In genomic region chr11:128548655-128549255, GRCh38 we compare ENCODE assay signal across 8 cellular contexts. TPM values are rescaled to one million over a fixed set of nuclear protein-coding genes. Genes with fewer than 3 reads are reported as not detected.
DNase-seq lines count a peak whose midpoint lies in the region; ATAC-seq, FAIRE-seq and TF ChIP-seq lines count a peak whose summit lies in the region.

No MANE protein-coding gene starts in this region.

- H3K4me2 ChIP-seq in HepG2 (ENCODE audit: low read depth, low read length) = peak overlapping the region; percentile 3; the same call in 1 of the 2 replicates

- no peak for TF ChIP-seq RAD21 in HepG2 (CRISPR knock-in tag; IDR thresholded peaks at IDR 0.05)

- no peak for TF ChIP-seq POLR2A in HepG2 (IDR thresholded peaks at IDR 0.05; ENCODE audit: insufficient read depth in 1 of 2, low read depth in 2 of 2, low read length in 2 of 2)

- H3K9ac ChIP-seq in ES-I3 (ENCODE audit: low read depth, low read length) = peak overlapping the region; percentile 32; the same call in 1 of the 2 replicates
- no peak overlapping the region for H3K9ac ChIP-seq in HepG2 (ENCODE audit: insufficient read depth, low read depth, low read length)

- no peaks in the 10 kb centered on the region; the same call in 1 of the 2 replicates for H3K36me3 ChIP-seq in ES-I3 (ENCODE audit: insufficient read depth, low read length)
- H3K36me3 ChIP-seq in HepG2 (replicated peaks in 1 of 2; ENCODE audit: control insufficient read depth in 1 of 2, insufficient read depth in 2 of 2, low read length in 2 of 2) = no peaks in the 10 kb centered on the region
- no peaks in the 10 kb centered on the region for H3K36me3 ChIP-seq in A673 (ENCODE audit: insufficient read depth, low read length, poor library complexity, severe bottlenecking)

- peaks cover 2 to 13% of the 10 kb centered on the region in 2 experiments; a peak in 2 of 5 replicates for H3K27me3 ChIP-seq in HepG2 (ENCODE audit: control insufficient read depth in 1 of 2, insufficient read depth in 2 of 2, low read length in 2 of 2)
- peaks cover 82% of the 10 kb centered on the region for H3K27me3 ChIP-seq in A673 (replicated peaks; ENCODE audit: insufficient read depth, low read depth, low read length, poor library complexity)

- intact Hi-C loops in HepG2 (cut with micrococcal nuclease; ENCODE audit: unreplicated experiment) (no loop called here), A673 (cut with micrococcal nuclease; ENCODE audit: unreplicated experiment) (no loop called here)

- no peaks in the 10 kb centered on the region for H4K20me1 ChIP-seq in HepG2 (ENCODE audit: insufficient read depth, low read length)

- in situ Hi-C loops in HepG2 (cut with HindIII; ENCODE audit: extremely low pct_ligation_motif_present, low pct_unique_long_range_greater_than_20kb) = no loop called here

- DNase-seq in coronary artery (ENCODE audit: low spot score) (no peak), HepG2 (ENCODE audit: low spot score) (no peak), A673 (ENCODE audit: low spot score) (no peak), midbrain (lab: John Stamatoyannopoulos, UW) (no peak)
- peak; percentile 32 to 39 for DNase-seq in stimulated activated naive CD8-positive, alpha-beta T cell treated with anti-CD3 and anti-CD28 coated beads, Interleukin-15, amount 100 ng/mL, for 72 hours

- POLR2A ChIA-PET in HepG2 (lab: Yijun Ruan, JAX) (no interaction called here), A673 (lab: Charles Lee; ENCODE audit: low non-redundant PET) (no interaction called here)

- H3K4me1 Mint-ChIP-seq in stimulated activated naive CD8-positive, alpha-beta T cell treated with anti-CD3 and anti-CD28 coated beads, Interleukin-15, amount 100 ng/mL, for 72 hours = peaks cover 96% of the 10 kb centered on the region

- no peak for TF ChIP-seq CTCF in coronary artery (IDR thresholded peaks at IDR 0.05)
- no peak for TF ChIP-seq CTCF in HepG2 (CRISPR knock-in tag; IDR thresholded peaks at IDR 0.05)
- no peak for TF ChIP-seq CTCF in A673 (conservative IDR thresholded peaks at IDR 0.05; ENCODE audit: low read depth, low read length)

- no peaks in the 10 kb centered on the region for H3K27me3 Mint-ChIP-seq in stimulated activated naive CD8-positive, alpha-beta T cell treated with anti-CD3 and anti-CD28 coated beads, Interleukin-15, amount 100 ng/mL, for 72 hours

- H3K4me3 Mint-ChIP-seq in stimulated activated naive CD8-positive, alpha-beta T cell treated with anti-CD3 and anti-CD28 coated beads, Interleukin-15, amount 100 ng/mL, for 72 hours = peak overlapping the region; percentile 81 to 89

- H3K4me3 ChIP-seq in coronary artery (peak overlapping the region; percentile 72), HepG2 (replicated peaks in 1 of 3; ENCODE audit: insufficient read depth in 1 of 3, low read depth in 2 of 3, low read length in 3 of 3) (no peak overlapping the region), A673 (ENCODE audit: low read depth, low read length, poor library complexity, severe bottlenecking) (no peak overlapping the region)

- no peaks in the 10 kb centered on the region for H3K79me2 ChIP-seq in HepG2 (ENCODE audit: insufficient read depth, low read length)

- no peaks in the 10 kb centered on the region for H3K9me3 Mint-ChIP-seq in stimulated activated naive CD8-positive, alpha-beta T cell treated with anti-CD3 and anti-CD28 coated beads, Interleukin-15, amount 100 ng/mL, for 72 hours

- H3K27ac ChIP-seq in coronary artery (peak overlapping the region; percentile 58 to 81), HepG2 (ENCODE audit: extremely low read length, insufficient read depth, low read length) (no peak overlapping the region), A673 (ENCODE audit: low read depth, low read length, poor library complexity, severe bottlenecking) (no peak overlapping the region)

- 13% methylated on average over 32 of the region's 32 CpGs for WGBS in HepG2 (ENCODE audit: low lambda C conversion rate)

- H3K4me1 ChIP-seq in ES-I3 (ENCODE audit: insufficient read depth, low read length) (peaks cover 14% of the 10 kb centered on the region), HepG2 (ENCODE audit: insufficient read depth, low read length) (no peaks in the 10 kb centered on the region), A673 (ENCODE audit: insufficient read depth, low read length, poor library complexity, severe bottlenecking) (no peaks in the 10 kb centered on the region)

- peak overlapping the region; percentile 90 to 93 for H3K27ac Mint-ChIP-seq in stimulated activated naive CD8-positive, alpha-beta T cell treated with anti-CD3 and anti-CD28 coated beads, Interleukin-15, amount 100 ng/mL, for 72 hours

- no TSS peak for BruUV-seq in HepG2 (replicated peaks; lab: Mats Ljungman, UMichigan)
- no TSS peak for BruUV-seq in A673 (replicated peaks; lab: Mats Ljungman, UMichigan)

- H2AFZ ChIP-seq in HepG2 (ENCODE audit: low read length) = no peak overlapping the region

- CTCF ChIA-PET in HepG2 (lab: Yijun Ruan, JAX; ENCODE audit: low intra/inter-chr PET ratio, low total read pairs) = no interaction called here
- CTCF ChIA-PET in A673 (lab: Charles Lee) = no interaction called here

- TF ChIP-seq EP300 in HepG2 (IDR thresholded peaks at IDR 0.05; ENCODE audit: low read depth in 2 of 2, low read length in 2 of 2) = no peak
- TF ChIP-seq EP300 in HepG2 (CRISPR knock-in tag; IDR thresholded peaks at IDR 0.05; ENCODE audit: borderline replicate concordance) = no peak

- peak; percentile 54; the same call in 2 of the 3 replicates for ATAC-seq in HepG2
- ATAC-seq in stimulated activated naive CD8-positive, alpha-beta T cell treated with anti-CD3 and anti-CD28 coated beads, Interleukin-15, amount 100 ng/mL, for 72 hours = peak; percentile 1
- ATAC-seq in HG03025 (IDR thresholded peaks at IDR 0.05; ENCODE audit: low FRiP score, unreplicated experiment) = no peak

- FAIRE-seq in HepG2 (lab: Jason Lieb, UNC) = no peak

- no peaks in the 10 kb centered on the region for H3K9me3 ChIP-seq in ES-I3 (ENCODE audit: control insufficient read depth, insufficient read depth, low read length)
- H3K9me3 ChIP-seq in HepG2 (ENCODE audit: low read length) = no peaks in the 10 kb centered on the region
- H3K9me3 ChIP-seq in A673 (ENCODE audit: low read depth, low read length, poor library complexity, severe bottlenecking) = no peaks in the 10 kb centered on the region

TF ChIP-seq in PFSK-1, 5 proteins besides CTCF, POLR2A, EP300 and RAD21 (continues in another document):
- TF ChIP-seq SIN3A (IDR thresholded peaks at IDR 0.05; ENCODE audit: borderline replicate concordance, insufficient read depth, low read length) (0 out of 2 replicates have a peak, but pooled peaks have one; percentile 87), TAF1 (IDR thresholded peaks at IDR 0.05; ENCODE audit: borderline replicate concordance, insufficient read depth, low read length) (no peak)

TF ChIP-seq in HepG2, 621 proteins besides CTCF, POLR2A, EP300 and RAD21:
- TF ChIP-seq UBTF (CRISPR knock-in tag; IDR thresholded peaks at IDR 0.05) (peak; percentile 69; the same call in 1 of the 2 replicates), ZNF251 (CRISPR knock-in tag; IDR thresholded peaks at IDR 0.05) (no peak)

RNA-seq across cellular contexts. Expression of gene ETS1, which starts 38.6 kb away (rescaled TPM):
- 268 TPM for polyA plus RNA-seq in PFSK-1 (2012; ENCODE audit: insufficient read length, low read depth)
- total RNA-seq in HepG2 (2016; rRNA removed; fragmentation: Illumina TruSeq; extraction: Trizol) (0.18 and 0.20 TPM in 2 replicates), A673 (2021) (3.7 and 4.1 TPM in 2 replicates)
- total RNA-seq in HepG2 (2016; cell fraction: cytosol; rRNA removed; fragmentation: Illumina TruSeq; extraction: Trizol; ENCODE audit: low read depth) = 0.09 and 0.10 TPM in 2 replicates
- total RNA-seq in HepG2 (2016; cell fraction: insoluble cytoplasmic fraction; rRNA removed; fragmentation: Illumina TruSeq; extraction: Trizol) = 0.25 and 0.26 TPM in 2 replicates
- 0.09 and 0.14 TPM in 2 replicates for total RNA-seq in HepG2 (2016; cell fraction: membrane; rRNA removed; fragmentation: Illumina TruSeq; extraction: Trizol)
- 0.12 and 0.13 TPM in 2 replicates for total RNA-seq in HepG2 (2016; cell fraction: nucleus; rRNA removed; fragmentation: Illumina TruSeq; extraction: Trizol)
- polyA plus RNA-seq in HepG2 (2011; rRNA removed) = 0.12 and 0.34 TPM in 2 replicates
- 0.21 TPM in 2 replicates for polyA plus RNA-seq in HepG2 (2011; cell fraction: cytosol; rRNA removed)
- 0.14 and 0.26 TPM in 2 replicates for polyA plus RNA-seq in HepG2 (2011; cell fraction: nucleus; rRNA removed)
- 0.25 and 0.81 TPM in 2 replicates for polyA plus RNA-seq in HepG2 (2012)
- polyA plus RNA-seq in HepG2 (2016; cell fraction: cytosol; fragmentation: Illumina TruSeq; extraction: Trizol; ENCODE audit: low read depth) = not detected in 2 replicates
- polyA plus RNA-seq in HepG2 (2016; cell fraction: insoluble cytoplasmic fraction; fragmentation: Illumina TruSeq; extraction: Trizol; ENCODE audit: low read depth) = 0.21 and 0.23 TPM in 2 replicates
- polyA plus RNA-seq in HepG2 (2016; cell fraction: membrane; fragmentation: Illumina TruSeq; extraction: Trizol; ENCODE audit: low read depth) = 0.03 and 0.06 TPM in 2 replicates
- polyA plus RNA-seq in HepG2 (2016; cell fraction: nucleus; fragmentation: Illumina TruSeq; extraction: Trizol; ENCODE audit: insufficient read depth, low read depth) = 0.17 and 0.18 TPM in 2 replicates
- 0.08 and 8.3 TPM in 2 replicates for polyA minus RNA-seq in HepG2 (2011; rRNA and poly(A)+ RNA removed; ENCODE audit: low replicate concordance)
- polyA minus RNA-seq in HepG2 (2011; cell fraction: cytosol; rRNA and poly(A)+ RNA removed) = 0.44 and 0.49 TPM in 2 replicates
- polyA minus RNA-seq in HepG2 (2011; cell fraction: nucleus; rRNA and poly(A)+ RNA removed) = 0.62 and 0.64 TPM in 2 replicates

Comparison
In these comparisons a context has a peak if more than half of its experiments do, and no peak if none do; other contexts are left out.
1. DNase-seq: peak in stimulated activated naive CD8-positive, alpha-beta T cell treated with anti-CD3 and anti-CD28 coated beads, Interleukin-15, amount 100 ng/mL, for 72 hours (2 of 2); none in coronary artery (single experiment), HepG2 (single experiment), A673 (single experiment) and midbrain (single experiment).
2. H3K27ac ChIP-seq: peak in coronary artery (2 of 2); none in HepG2 (single experiment) and A673 (single experiment).